8 cellular contexts compared by ENCODE assay signal in genomic region chr17:40615295-40615988, GRCh38. TPM values are rescaled to one million over a fixed set of nuclear protein-coding genes. Genes with fewer than 3 reads are reported as not detected.
A peak's percentile ranks its signal among the peaks of the same experiment; 100 is the strongest.
DNase-seq lines count a peak whose midpoint lies in the region; ATAC-seq and TF ChIP-seq lines count a peak whose summit lies in the region.

No MANE protein-coding gene starts in this region.

- H3K27me3 ChIP-seq in OCI-LY3 (ENCODE audit: low read depth, low read length) (no peaks in the 10 kb centered on the region), vagina (no peaks in the 10 kb centered on the region)

- peak overlapping the region; percentile 64 for H3K4me3 ChIP-seq in OCI-LY3 (ENCODE audit: low read length)
- no peak overlapping the region for H3K4me3 ChIP-seq in vagina

- H3K9me3 ChIP-seq in OCI-LY3 (ENCODE audit: insufficient read depth, low read length) (no peaks in the 10 kb centered on the region), vagina (no peaks in the 10 kb centered on the region)

- peak overlapping the region; percentile 92 for H3K4me2 ChIP-seq in OCI-LY3 (ENCODE audit: low read length)

- DNase-seq in EL (peak; percentile 44), T47D (ENCODE audit: low read depth in 1 of 2, low spot score in 1 of 2) (peak; percentile 72 to 95), left colon (peak; percentile 47 to 65), vagina (ENCODE audit: extremely low spot score in 2 of 2) (no peak), NCI-H2171 treated with DMSO at 0.1 percent for 48 hours (lab: John Stamatoyannopoulos, UW) (no peak)

- H2AFZ ChIP-seq in OCI-LY3 (ENCODE audit: low read depth, low read length): no peak overlapping the region

- H3K36me3 ChIP-seq in OCI-LY3 (replicated peaks; ENCODE audit: low read depth, low read length) (no peaks in the 10 kb centered on the region), vagina (no peaks in the 10 kb centered on the region)

- ATAC-seq in GM19328 (IDR thresholded peaks at IDR 0.05; ENCODE audit: unreplicated experiment) (peak; percentile 62), HG03175 (IDR thresholded peaks at IDR 0.05; ENCODE audit: unreplicated experiment) (peak; percentile 71), left colon (peak; percentile 69)

- TF ChIP-seq POLR2A in vagina (IDR thresholded peaks at IDR 0.05): no peak

- intact Hi-C loops in left colon (cut with DNase I, micrococcal nuclease) (no loop called here), vagina (cut with DNase I) (loop anchor here (10.0 kb wide), 1 partner anchor 179 kb away; the partner anchor contains the start of gene KRT28)

- H4K20me1 ChIP-seq in OCI-LY3 (ENCODE audit: insufficient read depth, low read length): no peaks in the 10 kb centered on the region

- in situ Hi-C loops in T47D (cut with HindIII; ENCODE audit: low pct_unique_long_range_greater_than_20kb, low sequenced_read_pairs): no loop called here

- H3K4me1 ChIP-seq in OCI-LY3 (ENCODE audit: low read length) (peaks cover 92% of the 10 kb centered on the region), vagina (peaks cover 8% of the 10 kb centered on the region)

- H3K79me2 ChIP-seq in OCI-LY3 (ENCODE audit: low read length): peaks cover 19% of the 10 kb centered on the region

- peak; percentile 96 for TF ChIP-seq CTCF in OCI-LY3 (IDR thresholded peaks at IDR 0.05; ENCODE audit: low read depth, low read length)
- TF ChIP-seq CTCF in vagina (IDR thresholded peaks at IDR 0.05): peak in 2 of 3 experiments; percentile 14 to 41

- H3K9ac ChIP-seq in OCI-LY3 (ENCODE audit: low read length): peak overlapping the region; percentile 90

- H3K27ac ChIP-seq in OCI-LY3 (ENCODE audit: low read length) (peak overlapping the region; percentile 99), vagina (no peak overlapping the region)

RNA-seq across cellular contexts. Expression of gene SMARCE1, which starts 32.2 kb away (rescaled TPM):
- total RNA-seq in left colon (10 to 100 TPM; 74.5 to 76.4 TPM), vagina (96.3 TPM)

RNA-seq across cellular contexts. Expression of gene KRT222, which starts 49.5 kb away (rescaled TPM):
- total RNA-seq in left colon (under 1 TPM; 0.27 to 0.67 TPM), vagina (not detected)

RNA-seq across cellular contexts. Expression of gene CCR7, which starts 50.2 kb away (rescaled TPM):
- total RNA-seq in left colon (under 1 TPM; 0.31 to 0.95 TPM), vagina (not detected)

Comparison
In these comparisons a context has a peak if more than half of its experiments do, and no peak if none do; other contexts are left out.
1. DNase-seq: peak in EL (single experiment), T47D (2 of 2) and left colon (2 of 2); none in vagina (0 of 2) and NCI-H2171 treated with DMSO at 0.1 percent for 48 hours (single experiment).
2. Peak in every context shown above with its lines, with median percentiles within 50 percentile points of each other: ATAC-seq.